24 cellular contexts compared by ENCODE assay signal in genomic region chr9:117098331-117098730, GRCh38.
"Had no signal": no experiment of that assay in that cellular context is flagged by ENCODE, and none has a peak within 500 bp of the region (broad histone marks: within the 10 kb centered on the region; RNA-seq: fewer than 3 reads in every experiment).

No MANE protein-coding gene starts in this region.

- H3K36me3 ChIP-seq: colonic mucosa, esophagus muscularis mucosa, heart right ventricle, left lung, prostate gland, right atrium auricular region, thoracic aorta, tibial nerve, upper lobe of left lung had no signal

- H3K4me1 ChIP-seq: colonic mucosa, left lung, prostate gland, upper lobe of left lung had no signal

- H3K4me3 ChIP-seq: colonic mucosa, esophagus muscularis mucosa, heart right ventricle, left lung, prostate gland, right atrium auricular region, smooth muscle cell, thoracic aorta, tibial nerve, upper lobe of left lung had no signal

- H3K27ac ChIP-seq: colonic mucosa, esophagus muscularis mucosa, heart right ventricle, left lung, prostate gland, right atrium auricular region, thoracic aorta, tibial nerve, upper lobe of left lung had no signal

- H3K4me2 ChIP-seq: smooth muscle cell had no signal

- ATAC-seq: heart right ventricle; left cardiac atrium; left lung; naive thymus-derived CD8-positive, alpha-beta T cell; sciatic nerve; stimulated activated memory B cell treated with anti-CD40 and anti-IgM and Interleukin-4, amounts not matched to agents 10 μg/mL and 1 μg/mL and 100 μg/mL, for 72 hours had no signal

- H3K27me3 ChIP-seq: colonic mucosa, heart right ventricle, left lung, right atrium auricular region, tibial nerve, upper lobe of left lung had no signal

- DNase-seq: colonic mucosa; dermis blood vessel endothelial cell; effector memory CD4-positive, alpha-beta T cell; foreskin melanocyte; glutamatergic neuron; heart right ventricle; hippocampal formation; left cardiac atrium; left lung; naive thymus-derived CD8-positive, alpha-beta T cell; nephron progenitor cell; nucleus accumbens; stimulated activated CD4-positive, alpha-beta T cell treated with anti-CD3 and anti-CD28 coated beads, Interleukin-12 subunit alpha, Interleukin-12 subunit beta, amount 100 ng/mL, for 4 hours; stimulated activated CD4-positive, alpha-beta T cell treated with anti-CD3 and anti-CD28 coated beads, Interleukin-2, amount 100 ng/mL, for 24 hours; stimulated activated CD4-positive, alpha-beta T cell treated with anti-CD3 and anti-CD28 coated beads, Interleukin-4, amount 100 ng/mL, for 4 hours; upper lobe of left lung had no signal

- H3K9me3 ChIP-seq: colonic mucosa, esophagus muscularis mucosa, heart right ventricle, left lung, prostate gland, right atrium auricular region, thoracic aorta, tibial nerve, upper lobe of left lung had no signal
